ENCODE assay signal across 8 cellular contexts in the genomic region with DNA sequence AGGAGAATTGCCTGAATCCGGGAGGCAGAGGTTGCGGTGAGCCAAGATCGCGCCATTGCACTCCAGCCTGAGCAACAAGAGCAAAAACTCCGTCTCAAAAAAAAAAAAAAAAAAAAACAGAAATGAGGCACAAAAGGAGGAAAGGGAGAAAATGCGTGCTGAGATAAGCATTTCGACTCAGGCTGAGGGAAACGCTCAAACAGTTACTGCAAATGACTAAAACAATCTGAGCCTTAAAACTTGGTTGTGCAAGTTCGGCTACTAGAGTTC. TPM values are rescaled to one million over a fixed set of nuclear protein-coding genes. Genes with fewer than 3 reads are reported as not detected.
A peak's percentile ranks its signal among the peaks of the same experiment; 100 is the strongest.
DNase-seq lines count a peak whose midpoint lies in the region; ATAC-seq and TF ChIP-seq lines count a peak whose summit lies in the region.
"Not testable (repeated sequence)": the region's sequence is repeated elsewhere in the genome, so short reads cannot be mapped to it uniquely, and the experiment has no call there.

No MANE protein-coding gene starts in this region.

- H3K36me3 Mint-ChIP-seq in activated T-helper 2 cell treated with anti-CD3 and anti-CD28 coated beads, Interferon-gamma antibody, Interleukin-2, Interleukin-4, amounts not matched to agents 10 μg/mL and 5 μg/mL and 100 μg/mL, durations not matched to agents 14 hours and 24 hours and 36 hours (ENCODE audit: low read depth) = peaks cover 14% of the 10 kb centered on the region
- H3K36me3 Mint-ChIP-seq in effector memory CD8-positive, alpha-beta T cell (ENCODE audit: insufficient read depth) = peaks cover 45% of the 10 kb centered on the region

- peak; percentile 5 for ATAC-seq in HG02938 (IDR thresholded peaks at IDR 0.05; ENCODE audit: unreplicated experiment)
- not testable (repeated sequence) for ATAC-seq in Panc1; effector memory CD8-positive, alpha-beta T cell (replicated peaks)
- peak; percentile 39 for ATAC-seq in thoracic aorta (ENCODE audit: insufficient number of reproducible peaks, low FRiP score, low read depth)

- not testable (repeated sequence) for TF ChIP-seq CTCF in Panc1 (IDR thresholded peaks at IDR 0.05); thoracic aorta (IDR thresholded peaks at IDR 0.05)

- H3K9me3 ChIP-seq in Panc1 (ENCODE audit: control insufficient read depth, insufficient read depth, low read depth, low read length); iPS-18c (ENCODE audit: control insufficient read depth, insufficient read depth, low read length); neuron (ENCODE audit: low read length); thoracic aorta: not testable (repeated sequence)

- not testable (repeated sequence) for H3K36me3 ChIP-seq in Panc1 (ENCODE audit: control insufficient read depth, insufficient read depth, low read length); neuron (ENCODE audit: insufficient read depth, low read length); thoracic aorta

- peak; percentile 44 for DNase-seq in DMS53 (lab: John Stamatoyannopoulos, UW)
- not testable (repeated sequence) for DNase-seq in Panc1 (ENCODE audit: low read depth, low spot score); activated T-helper 2 cell treated with anti-CD3 and anti-CD28 coated beads, Interferon-gamma antibody, Interleukin-2, Interleukin-4, amounts not matched to agents 10 μg/mL and 5 μg/mL and 100 μg/mL, durations not matched to agents 14 hours and 24 hours and 36 hours (ENCODE audit: low spot score); effector memory CD8-positive, alpha-beta T cell; thoracic aorta (ENCODE audit: low spot score)

- peak overlapping the region; percentile 85 for H3K27ac Mint-ChIP-seq in activated T-helper 2 cell treated with anti-CD3 and anti-CD28 coated beads, Interferon-gamma antibody, Interleukin-2, Interleukin-4, amounts not matched to agents 10 μg/mL and 5 μg/mL and 100 μg/mL, durations not matched to agents 14 hours and 24 hours and 36 hours
- H3K27ac Mint-ChIP-seq in effector memory CD8-positive, alpha-beta T cell = peak overlapping the region; percentile 93 to 96

- not testable (repeated sequence) for H3K27me3 ChIP-seq in Panc1 (ENCODE audit: control insufficient read depth, insufficient read depth, low read length); neuron (ENCODE audit: insufficient read depth, low read length); thoracic aorta (replicated peaks; ENCODE audit: insufficient read depth)

- H3K4me3 Mint-ChIP-seq in activated T-helper 2 cell treated with anti-CD3 and anti-CD28 coated beads, Interferon-gamma antibody, Interleukin-2, Interleukin-4, amounts not matched to agents 10 μg/mL and 5 μg/mL and 100 μg/mL, durations not matched to agents 14 hours and 24 hours and 36 hours (ENCODE audit: low read depth) = peak overlapping the region; percentile 83
- peak overlapping the region; percentile 91 to 93 for H3K4me3 Mint-ChIP-seq in effector memory CD8-positive, alpha-beta T cell

- H3K27me3 Mint-ChIP-seq in activated T-helper 2 cell treated with anti-CD3 and anti-CD28 coated beads, Interferon-gamma antibody, Interleukin-2, Interleukin-4, amounts not matched to agents 10 μg/mL and 5 μg/mL and 100 μg/mL, durations not matched to agents 14 hours and 24 hours and 36 hours (ENCODE audit: low read depth); effector memory CD8-positive, alpha-beta T cell: not testable (repeated sequence)

- in situ Hi-C loops in Panc1 (cut with HindIII; ENCODE audit: low pct_unique_long_range_greater_than_20kb, low sequenced_read_pairs) = not testable (repeated sequence)

- H2AFZ ChIP-seq in neuron (ENCODE audit: low read depth, low read length) = peak overlapping the region; percentile 87

- BruUV-seq in Panc1 (replicated peaks; lab: Mats Ljungman, UMichigan) = not testable (repeated sequence)

- intact Hi-C loops in Panc1 (cut with micrococcal nuclease; ENCODE audit: unreplicated experiment) = loop anchor here (2.0 kb wide), 1 partner anchor 63 kb away; no protein-coding TSS in a partner anchor
- intact Hi-C loops in activated T-helper 2 cell treated with anti-CD3 and anti-CD28 coated beads, Interferon-gamma antibody, Interleukin-2, Interleukin-4, amounts not matched to agents 10 μg/mL and 5 μg/mL and 100 μg/mL, durations not matched to agents 14 hours and 24 hours and 36 hours (cut with micrococcal nuclease) = loop anchor here (1.0 to 2.0 kb wide), 3 partner anchors 64 to 135 kb away; a partner anchor contains a TSS

- H3K4me1 ChIP-seq in Panc1 (ENCODE audit: control insufficient read depth, insufficient read depth, low read length); neuron (ENCODE audit: insufficient read depth, low read length): not testable (repeated sequence)
- H3K4me1 ChIP-seq in thoracic aorta (ENCODE audit: control insufficient read depth in 1 of 2, low read depth in 2 of 2) = peaks cover 28 to 44% of the 10 kb centered on the region in 2 donors

- H3K4me1 Mint-ChIP-seq in activated T-helper 2 cell treated with anti-CD3 and anti-CD28 coated beads, Interferon-gamma antibody, Interleukin-2, Interleukin-4, amounts not matched to agents 10 μg/mL and 5 μg/mL and 100 μg/mL, durations not matched to agents 14 hours and 24 hours and 36 hours (ENCODE audit: low read depth) = peaks cover 33% of the 10 kb centered on the region
- H3K4me1 Mint-ChIP-seq in effector memory CD8-positive, alpha-beta T cell (ENCODE audit: low read depth in 2 of 2) = peaks cover 34 to 37% of the 10 kb centered on the region in 2 donors

- POLR2A ChIA-PET in Panc1 (lab: Charles Lee) = interaction anchor here (0.7 kb wide), 1 partner anchor 92 kb away, joined by 11 read pairs; no protein-coding TSS in a partner anchor

- peak overlapping the region; percentile 76 to 91 for H3K4me3 ChIP-seq in Panc1 (ENCODE audit: low read depth in 2 of 2, low read length in 2 of 2)
- H3K4me3 ChIP-seq in iPS-18c (ENCODE audit: insufficient read depth, low read depth, low read length) = peak overlapping the region; percentile 90
- peak overlapping the region; percentile 76 for H3K4me3 ChIP-seq in neuron (ENCODE audit: low read length)
- H3K4me3 ChIP-seq in thoracic aorta = peak overlapping the region; percentile 70

- H3K9me3 Mint-ChIP-seq in activated T-helper 2 cell treated with anti-CD3 and anti-CD28 coated beads, Interferon-gamma antibody, Interleukin-2, Interleukin-4, amounts not matched to agents 10 μg/mL and 5 μg/mL and 100 μg/mL, durations not matched to agents 14 hours and 24 hours and 36 hours; effector memory CD8-positive, alpha-beta T cell: not testable (repeated sequence)

- H3K27ac ChIP-seq in Panc1 (ENCODE audit: low read length) = peak overlapping the region; percentile 87
- H3K27ac ChIP-seq in thoracic aorta = peak overlapping the region; percentile 84 to 96

- CTCF ChIA-PET in Panc1 (lab: Charles Lee) = interaction anchor here (0.7 kb wide), 1 partner anchor 159 kb away, joined by 10 read pairs; no protein-coding TSS in a partner anchor

RNA-seq across cellular contexts. Expression of a gene that starts 0.8 kb away (rescaled TPM):
- total RNA-seq in Panc1 (2021; ENCODE audit: unreplicated experiment) (18.1 TPM), thoracic aorta (10 to 100 TPM; 34.0 to 42.0 TPM)
- polyA plus RNA-seq in Panc1 (2012; ENCODE audit: insufficient read length) = 5.7 TPM
- total RNA-seq in activated T-helper 2 cell treated with anti-CD3 and anti-CD28 coated beads, Interferon-gamma antibody, Interleukin-2, Interleukin-4, amounts not matched to agents 10 μg/mL and 5 μg/mL and 100 μg/mL, durations not matched to agents 14 hours and 24 hours and 36 hours = 21.4 and 24.3 TPM in 2 replicates
